Comparison of ENCODE assay signal across 8 cellular contexts in the genomic region with DNA sequence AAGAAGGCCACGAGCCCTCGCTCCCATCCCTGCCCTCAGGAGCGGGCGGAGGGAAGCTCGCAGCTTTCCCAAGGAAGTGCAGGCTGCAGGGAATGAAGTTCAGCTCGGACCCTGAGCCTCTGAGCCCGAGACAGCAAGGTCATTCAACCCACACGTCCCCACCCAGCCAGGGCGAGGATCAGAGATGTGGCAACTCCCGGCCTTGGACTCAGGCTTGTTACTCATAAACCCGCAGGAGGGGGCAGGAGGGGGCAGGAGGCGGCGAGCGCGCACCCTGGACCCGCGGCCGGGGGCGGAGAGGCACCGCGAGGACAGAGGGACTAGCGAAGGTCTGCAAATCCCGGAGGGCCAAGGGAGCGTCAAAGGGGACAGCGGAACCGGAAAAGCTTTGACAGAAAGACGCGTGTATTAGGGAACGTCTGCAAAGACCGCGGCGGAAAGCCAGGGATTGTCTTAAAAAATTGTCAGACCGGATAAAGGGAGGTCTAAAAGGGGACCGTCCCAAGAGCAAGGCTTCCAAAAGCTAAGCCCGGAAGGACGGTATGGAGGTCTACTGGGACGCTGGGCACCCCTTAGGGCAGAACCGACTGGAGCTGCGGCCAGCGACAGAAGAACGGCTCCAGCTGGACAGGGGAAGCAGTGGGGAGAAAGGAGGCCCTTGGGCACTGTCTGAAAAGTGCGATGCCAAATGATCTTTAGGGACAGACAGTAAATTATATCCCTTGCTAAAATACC. TPM values are rescaled to one million over a fixed set of nuclear protein-coding genes. Genes with fewer than 3 reads are reported as not detected.
DNase-seq lines count a peak whose midpoint lies in the region; ATAC-seq and TF ChIP-seq lines count a peak whose summit lies in the region.

No MANE protein-coding gene starts in this region.

- H3K27me3 ChIP-seq in CD4-positive, alpha-beta T cell (ENCODE audit: control insufficient read depth, insufficient read depth, low read length): no peaks in the 10 kb centered on the region
- H3K27me3 ChIP-seq in endocrine pancreas (ENCODE audit: control insufficient read depth, insufficient read depth, low read length): no peaks in the 10 kb centered on the region

- no peaks in the 10 kb centered on the region for H3K27me3 Mint-ChIP-seq in CD4-positive, alpha-beta T cell
- H3K27me3 Mint-ChIP-seq in activated CD8-positive, alpha-beta memory T cell treated with anti-CD3 and anti-CD28 coated beads, Interleukin-2, amount 10 ng/mL, durations not matched to agents 7 days and 5 days: no peaks in the 10 kb centered on the region

- POLR2A ChIA-PET in CD4-positive, alpha-beta T cell (lab: Charles Lee): interaction anchor here (0.6 to 7.0 kb wide), 45 partner anchors 9 to 1347 kb away, joined by 3 to 296 read pairs (median 9); a partner anchor contains a TSS

- intact Hi-C loops in CD4-positive, alpha-beta T cell (cut with DNase I, micrococcal nuclease): loop anchor here (1.0 to 10.0 kb wide), 7 partner anchors 47 to 647 kb away; a partner anchor contains a TSS

- H3K9me3 Mint-ChIP-seq in CD4-positive, alpha-beta T cell: no peaks in the 10 kb centered on the region
- H3K9me3 Mint-ChIP-seq in activated CD8-positive, alpha-beta memory T cell treated with anti-CD3 and anti-CD28 coated beads, Interleukin-2, amount 10 ng/mL, durations not matched to agents 7 days and 5 days (ENCODE audit: low read depth): no peaks in the 10 kb centered on the region

- H3K4me3 ChIP-seq in endocrine pancreas (ENCODE audit: control insufficient read depth, insufficient read depth, low read length): peak overlapping the region; percentile 61
- H3K4me3 ChIP-seq in mesodermal cell (ENCODE audit: extremely low read depth, insufficient read depth, low read length, poor library complexity, severe bottlenecking): peak overlapping the region; percentile 80

- no peak for TF ChIP-seq CTCF in CD4-positive, alpha-beta T cell (IDR thresholded peaks at IDR 0.05)

- H3K4me1 ChIP-seq in endocrine pancreas (ENCODE audit: control insufficient read depth, insufficient read depth, low read length) (peaks cover 5% of the 10 kb centered on the region), mesodermal cell (ENCODE audit: control insufficient read depth, insufficient read depth, low read length, poor library complexity, severe bottlenecking) (peaks cover 5% of the 10 kb centered on the region)

- peaks cover 34% of the 10 kb centered on the region for H3K4me1 Mint-ChIP-seq in CD4-positive, alpha-beta T cell (ENCODE audit: low read depth)
- H3K4me1 Mint-ChIP-seq in activated CD8-positive, alpha-beta memory T cell treated with anti-CD3 and anti-CD28 coated beads, Interleukin-2, amount 10 ng/mL, durations not matched to agents 7 days and 5 days: peaks cover 36% of the 10 kb centered on the region

- H3K36me3 ChIP-seq in endocrine pancreas (ENCODE audit: control insufficient read depth, insufficient read depth, low read length) (peaks cover 8% of the 10 kb centered on the region), mesodermal cell (ENCODE audit: control insufficient read depth, insufficient read depth, low read length) (peaks cover 19% of the 10 kb centered on the region)

- peak; percentile 21 for ATAC-seq in CD4-positive, alpha-beta T cell (ENCODE audit: poor library complexity)
- ATAC-seq in GM19463 (IDR thresholded peaks at IDR 0.05; ENCODE audit: unreplicated experiment): peak; percentile 26
- no peak for ATAC-seq in activated CD8-positive, alpha-beta memory T cell treated with anti-CD3 and anti-CD28 coated beads, Interleukin-2, amount 10 ng/mL, durations not matched to agents 7 days and 5 days

- peak overlapping the region; percentile 98 for H3K4me3 Mint-ChIP-seq in CD4-positive, alpha-beta T cell
- peak overlapping the region; percentile 99 for H3K4me3 Mint-ChIP-seq in activated CD8-positive, alpha-beta memory T cell treated with anti-CD3 and anti-CD28 coated beads, Interleukin-2, amount 10 ng/mL, durations not matched to agents 7 days and 5 days

- peak overlapping the region; percentile 96 for H3K9ac ChIP-seq in endocrine pancreas (ENCODE audit: control insufficient read depth, insufficient read depth, low read length)

- peak in 9 of 10 experiments; percentile 63 to 80 (median 71) for DNase-seq in CD4-positive, alpha-beta T cell
- peak; percentile 71 for DNase-seq in HPDE6-E6E7 (ENCODE audit: extremely low spot score)
- DNase-seq in NOMO-1 treated with DMSO at 0.1 percent for 48 hours (lab: John Stamatoyannopoulos, UW; ENCODE audit: unreplicated experiment): peak; percentile 92
- DNase-seq in activated CD8-positive, alpha-beta memory T cell treated with anti-CD3 and anti-CD28 coated beads, Interleukin-2, amount 10 ng/mL, durations not matched to agents 7 days and 5 days: peak; percentile 90
- peak; percentile 43 for DNase-seq in stimulated activated CD8-positive, alpha-beta memory T cell treated with anti-CD3 and anti-CD28 coated beads, Interleukin-15, amount 100 ng/mL, for 24 hours (ENCODE audit: low read depth)

- 0 to 1% methylated on average over 39 to 41 of the region's 42 CpGs for WGBS in mesodermal cell (ENCODE audit: insufficient coverage in 2 of 2), 2 experiments

- no peaks in the 10 kb centered on the region for H3K9me3 ChIP-seq in CD4-positive, alpha-beta T cell (ENCODE audit: control insufficient read depth, low read length)
- H3K9me3 ChIP-seq in endocrine pancreas (ENCODE audit: control insufficient read depth, low read length) (no peaks in the 10 kb centered on the region), mesodermal cell (ENCODE audit: control insufficient read depth, low read length) (no peaks in the 10 kb centered on the region)

- CTCF ChIA-PET in CD4-positive, alpha-beta T cell (lab: Charles Lee): interaction anchor here (1.7 to 2.8 kb wide), 4 partner anchors 23 to 47 kb away, joined by 4 to 23 read pairs (median 10); a partner anchor contains a TSS
- CTCF ChIA-PET in activated CD8-positive, alpha-beta memory T cell treated with anti-CD3 and anti-CD28 coated beads, Interleukin-2, amount 10 ng/mL, durations not matched to agents 7 days and 5 days (lab: Charles Lee): interaction anchor here (0.5 to 5.3 kb wide), 23 partner anchors 10 to 1132 kb away, joined by 3 to 52 read pairs (median 4); a partner anchor contains a TSS

- H3K27ac ChIP-seq in CD4-positive, alpha-beta T cell (ENCODE audit: low read depth, low read length): peak overlapping the region; percentile 98
- peak overlapping the region; percentile 97 for H3K27ac ChIP-seq in mesodermal cell (ENCODE audit: low read depth, low read length, severe bottlenecking)

- peaks cover 57% of the 10 kb centered on the region for H3K36me3 Mint-ChIP-seq in CD4-positive, alpha-beta T cell (ENCODE audit: low read depth)
- H3K36me3 Mint-ChIP-seq in activated CD8-positive, alpha-beta memory T cell treated with anti-CD3 and anti-CD28 coated beads, Interleukin-2, amount 10 ng/mL, durations not matched to agents 7 days and 5 days: peaks cover 25% of the 10 kb centered on the region

- H3K27ac Mint-ChIP-seq in CD4-positive, alpha-beta T cell: peak overlapping the region; percentile 98
- H3K27ac Mint-ChIP-seq in activated CD8-positive, alpha-beta memory T cell treated with anti-CD3 and anti-CD28 coated beads, Interleukin-2, amount 10 ng/mL, durations not matched to agents 7 days and 5 days: peak overlapping the region; percentile 100

RNA-seq across cellular contexts. Expression of a gene that starts 0.6 kb away (rescaled TPM):
- 10 to 100 TPM; 74.8 to 75.3 TPM for total RNA-seq in CD4-positive, alpha-beta T cell
- total RNA-seq in activated CD8-positive, alpha-beta memory T cell treated with anti-CD3 and anti-CD28 coated beads, Interleukin-2, amount 10 ng/mL, durations not matched to agents 7 days and 5 days: 10 to 100 TPM; 86.3 to 94.4 TPM
- polyA plus RNA-seq in mesodermal cell (2013, experiment 1 of 2): 28.2 TPM
- polyA plus RNA-seq in mesodermal cell (2013, experiment 2 of 2): 30.7 TPM

RNA-seq across cellular contexts. Expression of a gene that starts 0.8 kb away (rescaled TPM):
- total RNA-seq in CD4-positive, alpha-beta T cell: 1 to 10 TPM; 1.6 to 1.9 TPM
- 1 to 10 TPM; 2.6 to 3.2 TPM for total RNA-seq in activated CD8-positive, alpha-beta memory T cell treated with anti-CD3 and anti-CD28 coated beads, Interleukin-2, amount 10 ng/mL, durations not matched to agents 7 days and 5 days
- 0.66 TPM for polyA plus RNA-seq in mesodermal cell (2013, experiment 1 of 2)
- 0.66 TPM for polyA plus RNA-seq in mesodermal cell (2013, experiment 2 of 2)

RNA-seq across cellular contexts. Expression of a gene that starts 16.5 kb away (rescaled TPM):
- total RNA-seq in CD4-positive, alpha-beta T cell: 1 to 10 TPM; 1.5 to 1.7 TPM
- under 1 TPM; 0.77 to 0.91 TPM for total RNA-seq in activated CD8-positive, alpha-beta memory T cell treated with anti-CD3 and anti-CD28 coated beads, Interleukin-2, amount 10 ng/mL, durations not matched to agents 7 days and 5 days
- polyA plus RNA-seq in mesodermal cell (2013, experiment 1 of 2): 0.29 TPM
- polyA plus RNA-seq in mesodermal cell (2013, experiment 2 of 2): 0.25 TPM

RNA-seq across cellular contexts. Expression of a gene that starts 19.9 kb away (rescaled TPM):
- total RNA-seq in CD4-positive, alpha-beta T cell: 1 to 10 TPM; 5.2 to 7.4 TPM
- total RNA-seq in activated CD8-positive, alpha-beta memory T cell treated with anti-CD3 and anti-CD28 coated beads, Interleukin-2, amount 10 ng/mL, durations not matched to agents 7 days and 5 days: 10 to 100 TPM; 61.7 to 87.0 TPM
- 40.7 TPM for polyA plus RNA-seq in mesodermal cell (2013, experiment 1 of 2)
- 39.1 TPM for polyA plus RNA-seq in mesodermal cell (2013, experiment 2 of 2)

RNA-seq across cellular contexts. Expression of a gene that starts 22.0 kb away (rescaled TPM):
- 100 to 1,000 TPM; 166 to 171 TPM for total RNA-seq in CD4-positive, alpha-beta T cell
- total RNA-seq in activated CD8-positive, alpha-beta memory T cell treated with anti-CD3 and anti-CD28 coated beads, Interleukin-2, amount 10 ng/mL, durations not matched to agents 7 days and 5 days: 100 to 1,000 TPM; 420 to 454 TPM
- polyA plus RNA-seq in mesodermal cell (2013, experiment 1 of 2): 74.6 TPM
- polyA plus RNA-seq in mesodermal cell (2013, experiment 2 of 2): 78.2 TPM
